Comparison of ENCODE assay signal across 8 cellular contexts in genomic region chr6:111210074-111210729, GRCh38.
DNase-seq lines count a peak whose midpoint lies in the region; ATAC-seq and TF ChIP-seq lines count a peak whose summit lies in the region.

No MANE protein-coding gene starts in this region.

- BruUV-seq in PC-9 (replicated peaks; lab: Mats Ljungman, UMichigan) = no TSS peak

- ATAC-seq in GM18909 (IDR thresholded peaks at IDR 0.05; ENCODE audit: poor library complexity, unreplicated experiment) (peak; percentile 59), HG02852 (IDR thresholded peaks at IDR 0.05; ENCODE audit: unreplicated experiment) (no peak)
- peak; percentile 55 for ATAC-seq in stimulated activated naive CD8-positive, alpha-beta T cell treated with anti-CD3 and anti-CD28 coated beads, Interleukin-15, Interleukin-2, amounts not matched to agents 100 U/mL and 50 U/mL, for 24 hours

- H2AFZ ChIP-seq in Karpas-422 (ENCODE audit: low read length) = no peak overlapping the region
- H2AFZ ChIP-seq in PC-9 = no peak overlapping the region

- no peak overlapping the region for H3K4me3 Mint-ChIP-seq in brain

- H3K27me3 ChIP-seq in Karpas-422 (ENCODE audit: low read length) (no peaks in the 10 kb centered on the region), PC-9 (ENCODE audit: insufficient read depth, low read depth) (no peaks in the 10 kb centered on the region)

- in situ Hi-C loops in Caki2 (cut with HindIII; ENCODE audit: low pct_unique_long_range_greater_than_20kb, low sequenced_read_pairs) = no loop called here

- H3K27ac ChIP-seq in Karpas-422 (ENCODE audit: low read length) = no peak overlapping the region
- H3K27ac ChIP-seq in PC-9 = no peak overlapping the region

- no peaks in the 10 kb centered on the region for H3K36me3 Mint-ChIP-seq in brain

- H3K4me2 ChIP-seq in Karpas-422 (ENCODE audit: low read depth, low read length, poor library complexity, severe bottlenecking) = no peak overlapping the region
- H3K4me2 ChIP-seq in PC-9 = no peak overlapping the region

- H3K9me3 ChIP-seq in Karpas-422 (ENCODE audit: low read length) (no peaks in the 10 kb centered on the region), PC-9 (ENCODE audit: insufficient read depth, low read depth) (no peaks in the 10 kb centered on the region)

- CTCF ChIA-PET in PC-9 (lab: Charles Lee) = interaction anchor here (0.6 to 1.4 kb wide), 6 partner anchors 32 to 565 kb away, joined by 3 to 4 read pairs (median 4); no protein-coding TSS in a partner anchor

- intact Hi-C loops in PC-9 (cut with micrococcal nuclease; ENCODE audit: unreplicated experiment) = loop anchor here (1.0 to 2.0 kb wide), 2 partner anchors 153 to 199 kb away; no protein-coding TSS in a partner anchor

- no peaks in the 10 kb centered on the region for H4K20me1 ChIP-seq in Karpas-422 (ENCODE audit: insufficient read depth, low read depth, low read length)
- H4K20me1 ChIP-seq in PC-9 (ENCODE audit: insufficient read depth) = no peaks in the 10 kb centered on the region

- no peaks in the 10 kb centered on the region for H3K27me3 Mint-ChIP-seq in brain

- POLR2A ChIA-PET in PC-9 (lab: Charles Lee; ENCODE audit: unreplicated experiment) = no interaction called here

- no peaks in the 10 kb centered on the region for H3K9me2 ChIP-seq in Karpas-422 (replicated peaks; ENCODE audit: insufficient read depth, low read length)
- H3K9me2 ChIP-seq in PC-9 (ENCODE audit: insufficient read depth) = no peaks in the 10 kb centered on the region

- no peaks in the 10 kb centered on the region for H3F3A ChIP-seq in PC-9 (ENCODE audit: insufficient read depth, low read depth)

- H3K27ac Mint-ChIP-seq in brain = peak overlapping the region in 2 of 5 experiments; percentile 29

- DNase-seq in Caki2 (ENCODE audit: low read depth) (peak; percentile 44), Karpas-422 (peak; percentile 83), PC-9 (peak in 1 of 2 experiments; percentile 9), iris pigment epithelial cell (ENCODE audit: low read depth) (peak; percentile 66)
- no peak for DNase-seq in stimulated activated naive CD8-positive, alpha-beta T cell treated with anti-CD3 and anti-CD28 coated beads, Interleukin-15, Interleukin-2, amounts not matched to agents 100 U/mL and 50 U/mL, for 24 hours

- H3K4me3 ChIP-seq in Karpas-422 (ENCODE audit: low read length) (no peak overlapping the region), PC-9 (no peak overlapping the region)

- no peaks in the 10 kb centered on the region for H3K36me3 ChIP-seq in Karpas-422 (ENCODE audit: insufficient read depth, low read length)
- H3K36me3 ChIP-seq in PC-9 (ENCODE audit: low read depth) = no peaks in the 10 kb centered on the region

- H3K4me1 ChIP-seq in Karpas-422 (ENCODE audit: low read length) = no peaks in the 10 kb centered on the region
- no peaks in the 10 kb centered on the region for H3K4me1 ChIP-seq in PC-9 (replicated peaks; ENCODE audit: insufficient read depth)

- H3K9me3 Mint-ChIP-seq in brain = peaks cover 0 to 2% (median 0%) of the 10 kb centered on the region in 5 experiments

- H3K9ac ChIP-seq in Karpas-422 (ENCODE audit: low read length) = no peak overlapping the region

- peak; percentile 87 for TF ChIP-seq CTCF in PC-9 (conservative IDR thresholded peaks at IDR 0.05)
- peak; percentile 72 to 77 for TF ChIP-seq CTCF in brain (conservative IDR thresholded peaks at IDR 0.05)

- H3K79me2 ChIP-seq in Karpas-422 (ENCODE audit: low read length) (no peaks in the 10 kb centered on the region), PC-9 (ENCODE audit: low read depth) (no peaks in the 10 kb centered on the region)

- no peaks in the 10 kb centered on the region for H3K4me1 Mint-ChIP-seq in brain
